In the genomic region with DNA sequence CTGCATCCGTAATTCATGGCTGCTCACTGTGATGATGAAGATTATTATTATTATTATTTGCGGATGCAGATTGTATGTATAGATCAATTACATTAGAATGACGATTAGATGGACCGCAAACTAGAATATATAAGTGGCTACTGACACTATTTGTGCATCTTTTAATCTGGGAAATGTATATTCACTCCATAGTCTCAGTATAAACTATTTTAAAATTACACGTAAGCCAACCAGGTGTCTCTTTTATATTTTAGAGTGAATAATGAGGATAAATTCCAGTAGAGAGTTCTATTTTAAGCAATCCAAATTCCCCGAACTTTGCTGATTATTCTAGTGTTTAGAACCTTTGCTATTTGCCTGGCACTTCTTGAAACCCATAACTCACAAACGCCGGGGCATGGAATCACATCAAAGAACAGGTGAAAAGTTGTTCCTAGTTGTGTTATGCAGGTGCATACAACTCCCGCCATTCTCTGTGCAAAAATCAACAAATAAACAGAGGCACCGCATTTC, we compare ENCODE assay signal across 8 cellular contexts. TPM values are rescaled to one million over a fixed set of nuclear protein-coding genes. Genes with fewer than 3 reads are reported as not detected.
DNase-seq lines count a peak whose midpoint lies in the region; ATAC-seq and TF ChIP-seq lines count a peak whose summit lies in the region.

No MANE protein-coding gene starts in this region.

- peaks cover 11 to 28% (median 21%) of the 10 kb centered on the region in 4 donors for H3K4me1 ChIP-seq in esophagus muscularis mucosa

- DNase-seq in RWPE1 (ENCODE audit: low spot score) (no peak), esophagus muscularis mucosa (ENCODE audit: extremely low spot score) (no peak), retinal pigment epithelial cell (ENCODE audit: low read depth) (no peak), DMS53 (lab: John Stamatoyannopoulos, UW) (no peak)
- no peak for DNase-seq in stimulated activated CD4-positive, alpha-beta T cell treated with anti-CD3 and anti-CD28 coated beads, Interleukin-4, amount 100 ng/mL, for 24 hours

- TF ChIP-seq POLR2A in esophagus muscularis mucosa (IDR thresholded peaks at IDR 0.05; ENCODE audit: low read depth): no peak

- H3K4me3 ChIP-seq in GM12875 (ENCODE audit: low read depth, low read length): peak overlapping the region; percentile 60
- peak overlapping the region; percentile 62 to 75 (median 67) for H3K4me3 ChIP-seq in esophagus muscularis mucosa
- peak overlapping the region; percentile 83 for H3K4me3 ChIP-seq in retinal pigment epithelial cell (ENCODE audit: low read length)

- peak overlapping the region; percentile 92 for H3K27ac ChIP-seq in RWPE1
- peak overlapping the region; percentile 95 to 98 (median 95) for H3K27ac ChIP-seq in esophagus muscularis mucosa (replicated peaks in 1 of 4)

- POLR2A ChIA-PET in RWPE1 (lab: Yijun Ruan, JAX; ENCODE audit: low non-redundant PET): interaction anchor here (0.6 to 0.7 kb wide), 6 partner anchors 16 to 598 kb away, joined by 3 to 7 read pairs (median 6); no protein-coding TSS in a partner anchor

- ATAC-seq in GM21528 (IDR thresholded peaks at IDR 0.05; ENCODE audit: low FRiP score, unreplicated experiment) (no peak), HG03045 (IDR thresholded peaks at IDR 0.05; ENCODE audit: unreplicated experiment) (no peak)

- no peak for TF ChIP-seq CTCF in GM12875 (IDR thresholded peaks at IDR 0.05; ENCODE audit: borderline replicate concordance, insufficient read depth, low read depth, low read length)
- TF ChIP-seq CTCF in RWPE1 (conservative IDR thresholded peaks at IDR 0.05; ENCODE audit: low read depth): no peak
- TF ChIP-seq CTCF in esophagus muscularis mucosa (IDR thresholded peaks at IDR 0.05): no peak
- no peak for TF ChIP-seq CTCF in retinal pigment epithelial cell (conservative IDR thresholded peaks at IDR 0.05; ENCODE audit: low read depth, low read length)

- 5% methylated on average over 10 of the region's 10 CpGs for WGBS in esophagus muscularis mucosa

- no peak for TF ChIP-seq EP300 in esophagus muscularis mucosa (IDR thresholded peaks at IDR 0.05)

- H3K27me3 ChIP-seq in esophagus muscularis mucosa: no peaks in the 10 kb centered on the region

- peaks cover 0 to 21% (median 13%) of the 10 kb centered on the region in 4 donors for H3K36me3 ChIP-seq in esophagus muscularis mucosa

- H3K9me3 ChIP-seq in esophagus muscularis mucosa: no peaks in the 10 kb centered on the region

- CTCF ChIA-PET in RWPE1 (lab: Yijun Ruan, JAX): interaction anchor here (0.6 kb wide), 2 partner anchors 93 to 355 kb away, joined by 3 to 4 read pairs; no protein-coding TSS in a partner anchor

- intact Hi-C loops in esophagus muscularis mucosa (cut with DNase I): loop anchor here (5.0 kb wide), 2 partner anchors 37 to 93 kb away; a partner anchor contains a TSS

RNA-seq across cellular contexts. Expression of a gene that starts 0.5 kb away (rescaled TPM):
- 10 to 100 TPM; 12.6 to 19.4 (median 14.9) TPM for total RNA-seq in esophagus muscularis mucosa

RNA-seq across cellular contexts. Expression of a gene that starts 38.4 kb away (rescaled TPM):
- total RNA-seq in esophagus muscularis mucosa: 10 to 100 TPM; 28.1 to 81.8 (median 32.0) TPM
